Comparison of ENCODE assay signal across 8 cellular contexts in the genomic region with DNA sequence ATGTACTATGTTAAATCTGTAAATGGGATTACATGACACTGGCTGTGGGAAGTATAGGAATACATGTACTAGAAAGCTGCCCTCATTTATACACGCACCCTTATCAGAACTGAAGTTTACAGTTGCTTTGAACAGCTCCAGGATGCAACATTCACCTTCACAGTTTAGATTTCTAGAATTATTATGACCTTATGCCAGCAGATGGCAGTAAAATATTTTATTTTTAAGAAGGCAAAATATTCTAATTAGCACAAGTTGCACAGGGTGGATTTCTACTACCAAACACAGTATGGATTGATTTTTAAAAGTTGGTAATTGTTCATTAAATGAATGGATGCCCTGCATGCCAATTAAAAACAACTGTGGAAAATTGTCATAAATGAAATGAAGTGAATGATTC.
A peak's percentile ranks its signal among the peaks of the same experiment; 100 is the strongest.
DNase-seq lines count a peak whose midpoint lies in the region; ATAC-seq and TF ChIP-seq lines count a peak whose summit lies in the region.

No MANE protein-coding gene starts in this region.

- H3K27ac ChIP-seq in uterus = no peak overlapping the region

- no peaks in the 10 kb centered on the region for H3K27me3 ChIP-seq in uterus

- TF ChIP-seq CTCF in uterus (IDR thresholded peaks at IDR 0.05) = no peak

- ATAC-seq in GM21423 (IDR thresholded peaks at IDR 0.05; ENCODE audit: unreplicated experiment) = no peak
- ATAC-seq in GM21723 (IDR thresholded peaks at IDR 0.05; ENCODE audit: unreplicated experiment) = no peak

- no peaks in the 10 kb centered on the region for H3K9me3 ChIP-seq in uterus

- no peaks in the 10 kb centered on the region for H3K4me1 ChIP-seq in uterus

- H3K4me3 ChIP-seq in uterus = no peak overlapping the region

- H3K36me3 ChIP-seq in uterus = no peaks in the 10 kb centered on the region

- no peak for TF ChIP-seq POLR2A in uterus (IDR thresholded peaks at IDR 0.05)

- peak; percentile 17 for DNase-seq in SIG-M5 treated with dmso at 0.1 percent for 504 hours (lab: John Stamatoyannopoulos, UW; ENCODE audit: unreplicated experiment)
- no peak for DNase-seq in SIG-M5 (lab: John Stamatoyannopoulos, UW)
- DNase-seq in NCI-H1694 treated with DMSO at 0.1 percent for 48 hours (lab: John Stamatoyannopoulos, UW) = peak; percentile 48
- peak; percentile 9 for DNase-seq in cerebellum (ENCODE audit: low spot score)
- DNase-seq in superior temporal gyrus (ENCODE audit: extremely low spot score) = peak; percentile 68
- DNase-seq in uterus = no peak

- intact Hi-C loops in uterus (cut with DNase I; ENCODE audit: low total_unique reads) = no loop called here

Comparison
In these comparisons a context has a peak if more than half of its experiments do, and no peak if none do; other contexts are left out.
1. DNase-seq: peak in SIG-M5 treated with dmso at 0.1 percent for 504 hours (single experiment), NCI-H1694 treated with DMSO at 0.1 percent for 48 hours (single experiment), cerebellum (single experiment) and superior temporal gyrus (single experiment); none in SIG-M5 (single experiment) and uterus (0 of 2).